ENCODE assay signal across 29 cellular contexts in genomic region chr18:26279428-26279827, GRCh38.
"Had no signal": no experiment of that assay in that cellular context is flagged by ENCODE, and none has a peak within 500 bp of the region (broad histone marks: within the 10 kb centered on the region; RNA-seq: fewer than 3 reads in every experiment).

No MANE protein-coding gene starts in this region.

- H3K27me3 ChIP-seq: stomach, suprapubic skin, testis, thyroid gland, tibial artery, tibial nerve, transverse colon, upper lobe of left lung, upper lobe of right lung, uterus, vagina had no signal

- H3K4me1 ChIP-seq: stomach, suprapubic skin, testis, thyroid gland, tibial artery, tibial nerve, transverse colon, upper lobe of left lung, upper lobe of right lung, uterus, vagina had no signal

- H3K4me3 Mint-ChIP-seq: stimulated activated effector memory CD8-positive, alpha-beta T cell treated with anti-CD3 and anti-CD28 coated beads, Interleukin-12 subunit alpha, Interleukin-12 subunit beta, amount 100 ng/mL, for 72 hours; stimulated activated memory B cell treated with anti-CD40 and anti-IgM and Interleukin-4, amounts not matched to agents 10 μg/mL and 1 μg/mL and 100 μg/mL, for 72 hours; stimulated activated naive B cell treated with anti-CD40 and anti-IgM and Interleukin-4, amounts not matched to agents 10 μg/mL and 1 μg/mL and 100 μg/mL, for 72 hours; stimulated activated naive CD8-positive, alpha-beta T cell treated with anti-CD3 and anti-CD28 coated beads, Interleukin-15, amount 100 ng/mL, for 72 hours; stimulated activated naive CD8-positive, alpha-beta T cell treated with anti-CD3 and anti-CD28 coated beads, Interleukin-15, Interleukin-2, amounts not matched to agents 100 ng/mL and 50 ng/mL, for 24 hours; type B pancreatic cell had no signal

- H3K4me3 ChIP-seq: stomach, suprapubic skin, testis, thoracic aorta, thyroid gland, tibial artery, tibial nerve, transverse colon, upper lobe of left lung, upper lobe of right lung, uterus, vagina had no signal

- H3K9me3 Mint-ChIP-seq: stimulated activated effector memory CD8-positive, alpha-beta T cell treated with anti-CD3 and anti-CD28 coated beads, Interleukin-12 subunit alpha, Interleukin-12 subunit beta, amount 100 ng/mL, for 72 hours; stimulated activated naive CD8-positive, alpha-beta T cell treated with anti-CD3 and anti-CD28 coated beads, Interleukin-15, amount 100 ng/mL, for 72 hours; type B pancreatic cell had no signal

- FAIRE-seq: urothelium cell line had no signal

- H3K4me1 Mint-ChIP-seq: stimulated activated effector memory CD8-positive, alpha-beta T cell treated with anti-CD3 and anti-CD28 coated beads, Interleukin-12 subunit alpha, Interleukin-12 subunit beta, amount 100 ng/mL, for 72 hours; stimulated activated memory B cell treated with anti-CD40 and anti-IgM and Interleukin-4, amounts not matched to agents 10 μg/mL and 1 μg/mL and 100 μg/mL, for 72 hours; stimulated activated naive B cell treated with anti-CD40 and anti-IgM and Interleukin-4, amounts not matched to agents 10 μg/mL and 1 μg/mL and 100 μg/mL, for 72 hours; stimulated activated naive CD8-positive, alpha-beta T cell treated with anti-CD3 and anti-CD28 coated beads, Interleukin-15, amount 100 ng/mL, for 72 hours had no signal

- H3K27ac Mint-ChIP-seq: stimulated activated effector memory CD8-positive, alpha-beta T cell treated with anti-CD3 and anti-CD28 coated beads, Interleukin-12 subunit alpha, Interleukin-12 subunit beta, amount 100 ng/mL, for 72 hours; stimulated activated memory B cell treated with anti-CD40 and anti-IgM and Interleukin-4, amounts not matched to agents 10 μg/mL and 1 μg/mL and 100 μg/mL, for 72 hours; stimulated activated naive B cell treated with anti-CD40 and anti-IgM and Interleukin-4, amounts not matched to agents 10 μg/mL and 1 μg/mL and 100 μg/mL, for 72 hours; stimulated activated naive CD8-positive, alpha-beta T cell treated with anti-CD3 and anti-CD28 coated beads, Interleukin-15, amount 100 ng/mL, for 72 hours; stimulated activated naive CD8-positive, alpha-beta T cell treated with anti-CD3 and anti-CD28 coated beads, Interleukin-15, Interleukin-2, amounts not matched to agents 100 ng/mL and 50 ng/mL, for 24 hours; type B pancreatic cell had no signal

- H3K36me3 ChIP-seq: thoracic aorta, thyroid gland, transverse colon, upper lobe of left lung, upper lobe of right lung, uterus had no signal

- H3K9me3 ChIP-seq: testis, thyroid gland, upper lobe of right lung, uterus, vagina had no signal

- H3K27me3 Mint-ChIP-seq: stimulated activated memory B cell treated with anti-CD40 and anti-IgM and Interleukin-4, amounts not matched to agents 10 μg/mL and 1 μg/mL and 100 μg/mL, for 72 hours; stimulated activated naive B cell treated with anti-CD40 and anti-IgM and Interleukin-4, amounts not matched to agents 10 μg/mL and 1 μg/mL and 100 μg/mL, for 72 hours; stimulated activated naive CD8-positive, alpha-beta T cell treated with anti-CD3 and anti-CD28 coated beads, Interleukin-15, amount 100 ng/mL, for 72 hours; stimulated activated naive CD8-positive, alpha-beta T cell treated with anti-CD3 and anti-CD28 coated beads, Interleukin-15, Interleukin-2, amounts not matched to agents 100 ng/mL and 50 ng/mL, for 24 hours; type B pancreatic cell had no signal

- ATAC-seq: stimulated activated effector memory CD8-positive, alpha-beta T cell treated with anti-CD3 and anti-CD28 coated beads, Interleukin-12 subunit alpha, Interleukin-12 subunit beta, amount 100 ng/mL, for 72 hours; stimulated activated memory B cell treated with anti-CD40 and anti-IgM and Interleukin-4, amounts not matched to agents 10 μg/mL and 1 μg/mL and 100 μg/mL, for 72 hours; stimulated activated naive B cell treated with anti-CD40 and anti-IgM and Interleukin-4, amounts not matched to agents 10 μg/mL and 1 μg/mL and 100 μg/mL, for 72 hours; stimulated activated naive CD8-positive, alpha-beta T cell treated with anti-CD3 and anti-CD28 coated beads, Interleukin-15, amount 100 ng/mL, for 72 hours; stimulated activated naive CD8-positive, alpha-beta T cell treated with anti-CD3 and anti-CD28 coated beads, Interleukin-15, Interleukin-2, amounts not matched to agents 100 U/mL and 50 U/mL, for 24 hours; upper lobe of right lung had no signal

- H3K27ac ChIP-seq: stomach, suprapubic skin, testis, thoracic aorta, thyroid gland, tibial artery, tibial nerve, transverse colon, upper lobe of left lung, upper lobe of right lung, uterus, vagina had no signal

- DNase-seq: stimulated activated CD4-positive, alpha-beta T cell treated with anti-CD3 and anti-CD28 coated beads, Interleukin-2, amount 100 ng/mL, for 48 hours; stimulated activated CD4-positive, alpha-beta T cell treated with anti-CD3 and anti-CD28 coated beads, Interleukin-4, amount 100 ng/mL, for 1 hour; stimulated activated CD4-positive, alpha-beta T cell treated with anti-CD3 and anti-CD28 coated beads, Interleukin-4, amount 100 ng/mL, for 24 hours; stimulated activated CD4-positive, alpha-beta T cell treated with anti-CD3 and anti-CD28 coated beads, Interleukin-4, amount 100 ng/mL, for 4 hours; stimulated activated CD8-positive, alpha-beta memory T cell treated with anti-CD3 and anti-CD28 coated beads, Interleukin-4, amount 100 ng/mL, for 48 hours; stimulated activated naive B cell treated with anti-CD40 and anti-IgM and Interleukin-4, amounts not matched to agents 10 μg/mL and 1 μg/mL and 100 μg/mL, for 72 hours; stimulated activated naive CD4-positive, alpha-beta T cell; stimulated activated naive CD4-positive, alpha-beta T cell treated with Interleukin-2 at 50 U/mL for 16 hours; stimulated activated naive CD8-positive, alpha-beta T cell treated with anti-CD3 and anti-CD28 coated beads, Interleukin-15, amount 100 ng/mL, for 72 hours; stimulated activated naive CD8-positive, alpha-beta T cell treated with anti-CD3 and anti-CD28 coated beads, Interleukin-15, Interleukin-2, amounts not matched to agents 100 U/mL and 50 U/mL, for 24 hours; stomach; substantia nigra; testis; thyroid gland; tibial artery; transverse colon; trophoblast cell; upper lobe of left lung; upper lobe of right lung; uterus had no signal
